Comparison of ENCODE assay signal across 16 cellular contexts in the genomic region with DNA sequence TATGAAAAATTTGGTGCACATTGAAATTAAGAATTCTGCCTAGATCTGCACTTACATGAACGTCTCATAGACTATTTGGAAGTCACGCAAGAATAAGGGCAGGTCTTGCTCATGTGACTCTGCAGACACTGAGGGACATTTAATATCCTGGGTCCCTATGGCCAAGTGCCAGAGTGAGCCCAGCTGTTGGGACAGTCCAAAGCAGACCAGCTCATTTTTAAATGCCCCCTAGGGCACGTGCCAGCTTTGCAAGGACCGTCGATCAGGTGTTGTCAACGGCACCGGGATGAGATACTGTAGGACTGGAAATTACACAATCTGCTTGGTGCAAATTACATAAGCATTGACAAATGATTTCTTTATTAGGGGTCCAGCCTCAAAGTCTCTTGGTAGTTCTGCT.
"Had no signal": no experiment of that assay in that cellular context is flagged by ENCODE, and none has a peak within 500 bp of the region (broad histone marks: within the 10 kb centered on the region; RNA-seq: fewer than 3 reads in every experiment).

No MANE protein-coding gene starts in this region.

- H3K4me3 Mint-ChIP-seq: naive thymus-derived CD4-positive, alpha-beta T cell; nephron progenitor cell had no signal

- DNase-seq: colonic mucosa; effector CD8-positive, alpha-beta T cell; heart right ventricle; left ventricle myocardium superior; naive thymus-derived CD4-positive, alpha-beta T cell; nephron progenitor cell; ovary; stimulated activated CD4-positive, alpha-beta T cell treated with anti-CD3 and anti-CD28 coated beads, Interleukin-12 subunit alpha, Interleukin-12 subunit beta, amount 100 ng/mL, for 4 hours; stimulated activated naive CD4-positive, alpha-beta T cell; stomach; substantia nigra; transverse colon had no signal

- H3K27ac ChIP-seq: colonic mucosa, heart right ventricle, neutrophil, ovary, right atrium auricular region, stomach, thoracic aorta, transverse colon had no signal

- H3K9me3 ChIP-seq: colonic mucosa, heart right ventricle, neutrophil, ovary, right atrium auricular region, stomach, thoracic aorta, transverse colon had no signal

- H3K27me3 ChIP-seq: colonic mucosa, neutrophil, ovary, right atrium auricular region, transverse colon had no signal

- H3K4me1 ChIP-seq: colonic mucosa, heart right ventricle, right atrium auricular region, stomach, transverse colon had no signal

- ATAC-seq: esophagus mucosa; heart right ventricle; left ventricle myocardium superior; naive thymus-derived CD4-positive, alpha-beta T cell had no signal

- H3K4me3 ChIP-seq: colonic mucosa, heart right ventricle, ovary, right atrium auricular region, stomach, thoracic aorta, transverse colon had no signal

- H3K27ac Mint-ChIP-seq: naive thymus-derived CD4-positive, alpha-beta T cell; nephron progenitor cell had no signal

- H3K9me3 Mint-ChIP-seq: nephron progenitor cell had no signal

- H3K36me3 ChIP-seq: colonic mucosa, heart right ventricle, neutrophil, ovary, right atrium auricular region, stomach, thoracic aorta, transverse colon had no signal

- H3K36me3 Mint-ChIP-seq: naive thymus-derived CD4-positive, alpha-beta T cell had no signal
